In genomic region chr9:136439550-136440408, GRCh38 we compare ENCODE assay signal across 8 cellular contexts. TPM values are rescaled to one million over a fixed set of nuclear protein-coding genes. Genes with fewer than 3 reads are reported as not detected.
DNase-seq lines count a peak whose midpoint lies in the region; ATAC-seq and TF ChIP-seq lines count a peak whose summit lies in the region.

A gene with protein sequence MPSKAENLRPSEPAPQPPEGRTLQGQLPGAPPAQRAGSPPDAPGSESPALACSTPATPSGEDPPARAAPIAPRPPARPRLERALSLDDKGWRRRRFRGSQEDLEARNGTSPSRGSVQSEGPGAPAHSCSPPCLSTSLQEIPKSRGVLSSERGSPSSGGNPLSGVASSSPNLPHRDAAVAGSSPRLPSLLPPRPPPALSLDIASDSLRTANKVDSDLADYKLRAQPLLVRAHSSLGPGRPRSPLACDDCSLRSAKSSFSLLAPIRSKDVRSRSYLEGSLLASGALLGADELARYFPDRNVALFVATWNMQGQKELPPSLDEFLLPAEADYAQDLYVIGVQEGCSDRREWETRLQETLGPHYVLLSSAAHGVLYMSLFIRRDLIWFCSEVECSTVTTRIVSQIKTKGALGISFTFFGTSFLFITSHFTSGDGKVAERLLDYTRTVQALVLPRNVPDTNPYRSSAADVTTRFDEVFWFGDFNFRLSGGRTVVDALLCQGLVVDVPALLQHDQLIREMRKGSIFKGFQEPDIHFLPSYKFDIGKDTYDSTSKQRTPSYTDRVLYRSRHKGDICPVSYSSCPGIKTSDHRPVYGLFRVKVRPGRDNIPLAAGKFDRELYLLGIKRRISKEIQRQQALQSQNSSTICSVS (minus strand): TSS chr9:136439845. CDS start chr9:136439419, 426 bp downstream.

- DNase-seq in A673 (ENCODE audit: low spot score) (peak; percentile 84), NCI-H510A treated with DMSO at 0.1 percent for 48 hours (lab: John Stamatoyannopoulos, UW) (peak; percentile 34), endodermal cell (peak; percentile 94), mesothelial cell of epicardium (ENCODE audit: low spot score in 2 of 2, unreplicated experiment in 2 of 2) (peak; percentile 82 to 95)
- DNase-seq in activated CD8-positive, alpha-beta memory T cell treated with anti-CD3 and anti-CD28 coated beads for 48 hours (ENCODE audit: low read depth in 2 of 3, low spot score in 2 of 3): peak; percentile 73 to 89 (median 89)
- peak; percentile 72 for DNase-seq in stimulated activated CD8-positive, alpha-beta memory T cell treated with anti-CD3 and anti-CD28 coated beads, Interleukin-15, amount 100 ng/mL, for 48 hours (ENCODE audit: low read depth in 2 of 2)

- peak; percentile 52 for TF ChIP-seq POLR2A in GM18505 (IDR thresholded peaks at IDR 0.05; ENCODE audit: borderline replicate concordance, extremely low read depth, insufficient read depth, insufficient read length)

- POLR2A ChIA-PET in A673 (lab: Charles Lee; ENCODE audit: low non-redundant PET): interaction anchor here (0.6 kb wide), 1 partner anchor 149 kb away, joined by 3 read pairs; no protein-coding TSS in a partner anchor

- H3K9me3 Mint-ChIP-seq in endodermal cell (no peaks in the 10 kb centered on the region), mesothelial cell of epicardium (no peaks in the 10 kb centered on the region)

- peak within 1 kb of the TSS; percentile 77 for H3K4me3 ChIP-seq in A673 (ENCODE audit: low read depth, low read length, poor library complexity, severe bottlenecking)
- peak within 1 kb of the TSS; percentile 91 for H3K4me3 ChIP-seq in endodermal cell (ENCODE audit: low read length)

- peaks cover 37% of the 10 kb centered on the region for H3K36me3 Mint-ChIP-seq in endodermal cell (ENCODE audit: low read depth)
- peaks cover 16% of the 10 kb centered on the region for H3K36me3 Mint-ChIP-seq in mesothelial cell of epicardium

- peak within 1 kb of the TSS; percentile 77 for H3K4me3 Mint-ChIP-seq in endodermal cell
- H3K4me3 Mint-ChIP-seq in mesothelial cell of epicardium: peak within 1 kb of the TSS; percentile 81

- H3K27me3 ChIP-seq in A673 (replicated peaks; ENCODE audit: insufficient read depth, low read depth, low read length, poor library complexity): no peaks in the 10 kb centered on the region
- no peaks in the 10 kb centered on the region for H3K27me3 ChIP-seq in endodermal cell (ENCODE audit: control insufficient read depth, insufficient read depth, low read length, poor library complexity, severe bottlenecking)

- peaks cover 15% of the 10 kb centered on the region for H3K4me1 ChIP-seq in A673 (ENCODE audit: insufficient read depth, low read length, poor library complexity, severe bottlenecking)
- peaks cover 9% of the 10 kb centered on the region for H3K4me1 ChIP-seq in endodermal cell (ENCODE audit: control insufficient read depth, insufficient read depth, low read length)

- TF ChIP-seq CTCF in A673 (conservative IDR thresholded peaks at IDR 0.05; ENCODE audit: low read depth, low read length) (peak; percentile 53), endodermal cell (conservative IDR thresholded peaks at IDR 0.05) (peak; percentile 76), mesothelial cell of epicardium (IDR thresholded peaks at IDR 0.05; ENCODE audit: unreplicated experiment) (peak; percentile 58)

- H3K9ac ChIP-seq in endodermal cell (ENCODE audit: extremely low read depth, low read length, poor library complexity, severe bottlenecking): peak within 1 kb of the TSS; percentile 57

- H3K9me3 ChIP-seq in A673 (ENCODE audit: low read depth, low read length, poor library complexity, severe bottlenecking): no peaks in the 10 kb centered on the region
- H3K9me3 ChIP-seq in endodermal cell (ENCODE audit: control insufficient read depth, low read length): no peaks in the 10 kb centered on the region

- CTCF ChIA-PET in A673 (lab: Charles Lee): no interaction called here

- peak within 1 kb of the TSS; percentile 55 for H3K27ac Mint-ChIP-seq in endodermal cell
- no peak within 1 kb of the TSS for H3K27ac Mint-ChIP-seq in mesothelial cell of epicardium

- H3K27me3 Mint-ChIP-seq in endodermal cell (ENCODE audit: insufficient read depth) (no peaks in the 10 kb centered on the region), mesothelial cell of epicardium (ENCODE audit: low read depth) (no peaks in the 10 kb centered on the region)

- intact Hi-C loops in A673 (cut with micrococcal nuclease; ENCODE audit: unreplicated experiment): no loop called here

- 16 to 44% methylated on average over 21 to 79 of the region's 79 CpGs for WGBS in endodermal cell (ENCODE audit: insufficient coverage in 1 of 2, insufficient read length in 1 of 2), 2 experiments

- H3K36me3 ChIP-seq in A673 (ENCODE audit: insufficient read depth, low read length, poor library complexity, severe bottlenecking): peaks cover 37% of the 10 kb centered on the region
- peaks cover 44% of the 10 kb centered on the region for H3K36me3 ChIP-seq in endodermal cell (ENCODE audit: control insufficient read depth, insufficient read depth, low read length)

- H3K4me1 Mint-ChIP-seq in endodermal cell (peaks cover 16% of the 10 kb centered on the region), mesothelial cell of epicardium (peaks cover 21% of the 10 kb centered on the region)

- no TSS peak for BruUV-seq in A673 (replicated peaks; lab: Mats Ljungman, UMichigan)

- H3K27ac ChIP-seq in A673 (ENCODE audit: low read depth, low read length, poor library complexity, severe bottlenecking) (peak within 1 kb of the TSS; percentile 85), endodermal cell (ENCODE audit: low read depth, low read length) (peak within 1 kb of the TSS; percentile 8)

- ATAC-seq in GM18505 (IDR thresholded peaks at IDR 0.05; ENCODE audit: unreplicated experiment): peak; percentile 57
- peak; percentile 42 for ATAC-seq in HG03039 (IDR thresholded peaks at IDR 0.05; ENCODE audit: unreplicated experiment)

RNA-seq across cellular contexts. Expression of the gene that starts here (rescaled TPM):
- total RNA-seq in A673 (2021) (26.2 and 27.7 TPM in 2 replicates), endodermal cell (10 to 100 TPM; 30.8 to 34.7 TPM), mesothelial cell of epicardium (22.1 to 24.6 TPM (median 23.3 TPM) in 3 replicates)
- polyA plus RNA-seq in endodermal cell (2013, experiment 1 of 2): 22.6 TPM
- polyA plus RNA-seq in endodermal cell (2013, experiment 2 of 2): 19.3 TPM

Comparison
In these comparisons a context has a peak if more than half of its experiments do, and no peak if none do; other contexts are left out.
1. Peak in every context shown above with its lines: DNase-seq, ATAC-seq, H3K4me3 ChIP-seq and H3K27ac ChIP-seq.
2. DNase-seq: peak in every context shown above with its lines; median percentile 94 in endodermal cell; 89 in activated CD8-positive, alpha-beta memory T cell treated with anti-CD3 and anti-CD28 coated beads for 48 hours; 88 in mesothelial cell of epicardium; 84 in A673; 72 in stimulated activated CD8-positive, alpha-beta memory T cell treated with anti-CD3 and anti-CD28 coated beads, Interleukin-15, amount 100 ng/mL, for 48 hours; 34 in NCI-H510A treated with DMSO at 0.1 percent for 48 hours.